ENCODE assay signal across 18 cellular contexts in the genomic region with DNA sequence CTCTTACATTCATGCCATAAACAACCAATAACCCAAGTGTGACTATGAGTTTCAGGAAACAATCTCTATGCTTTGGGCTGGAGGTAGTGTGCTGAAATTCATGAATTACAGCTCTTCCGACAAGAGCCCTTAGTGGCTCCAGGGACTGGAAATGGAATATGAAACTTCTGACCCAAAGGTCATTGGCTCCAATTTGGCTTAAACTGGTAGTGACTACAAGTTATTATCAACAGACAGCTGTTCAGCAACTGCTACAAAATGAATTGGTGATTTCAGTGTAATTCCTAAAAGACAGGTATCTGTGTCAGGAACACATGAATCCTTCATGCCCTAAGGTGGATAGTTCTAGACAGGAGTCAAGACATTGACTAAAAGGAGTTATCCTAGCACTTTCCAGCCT.
A peak's percentile ranks its signal among the peaks of the same experiment; 100 is the strongest.
DNase-seq lines count a peak whose midpoint lies in the region; ATAC-seq and TF ChIP-seq lines count a peak whose summit lies in the region.
"Had no signal": no experiment of that assay in that cellular context is flagged by ENCODE, and none has a peak within 500 bp of the region (broad histone marks: within the 10 kb centered on the region; RNA-seq: fewer than 3 reads in every experiment).

No MANE protein-coding gene starts in this region.

- H3K4me1 Mint-ChIP-seq in WTC11, result peaks cover 22% of the 10 kb centered on the region

- H3K9me3 Mint-ChIP-seq in WTC11, result peaks cover 9% of the 10 kb centered on the region
- H3K9me3 Mint-ChIP-seq: CD4-positive, alpha-beta T cell; HFFc6 had no signal

- no peak for ATAC-seq in WTC11
- ATAC-seq in left cardiac atrium, result no peak
- ATAC-seq: A549 had no signal

- peaks cover 13% of the 10 kb centered on the region for H3K36me3 Mint-ChIP-seq in WTC11

- POLR2A ChIA-PET in WTC11 (lab: Charles Lee), result no interaction called here

- intact Hi-C loops in left cardiac atrium (cut with DNase I), result no loop called here

- H3K27ac Mint-ChIP-seq in WTC11, result 0 out of 2 replicates have a peak overlapping the region, but pooled peaks have one; percentile 28
- H3K27ac Mint-ChIP-seq: CD4-positive, alpha-beta T cell; HFFc6 had no signal

- no peak overlapping the region for H3K4me3 Mint-ChIP-seq in WTC11
- H3K4me3 Mint-ChIP-seq: CD4-positive, alpha-beta T cell; HFFc6 had no signal

- CTCF ChIA-PET in WTC11 (lab: Charles Lee), result no interaction called here

- TF ChIP-seq CTCF in WTC11 (IDR thresholded peaks at IDR 0.05), result no peak

- no peaks in the 10 kb centered on the region for H3K27me3 Mint-ChIP-seq in WTC11 (ENCODE audit: low read depth)
- H3K27me3 Mint-ChIP-seq: CD4-positive, alpha-beta T cell had no signal

- DNase-seq in NCI-H2227 (lab: John Stamatoyannopoulos, UW; ENCODE audit: unreplicated experiment) (peak; percentile 9), NCI-H2227 treated with DMSO at 0.1 percent for 48 hours (lab: John Stamatoyannopoulos, UW) (no peak), WTC11 (ENCODE audit: low spot score) (no peak), fibroblast of peridontal ligament (ENCODE audit: extremely low read depth) (peak; percentile 13), left cardiac atrium (no peak)
- DNase-seq in activated naive CD4-positive, alpha-beta T cell treated with Interleukin-2 at 50 U/mL for 16 hours, result no peak
- DNase-seq in effector CD4-positive, alpha-beta T cell, result no peak
- DNase-seq: AML-193; Caco-2; CD4-positive, alpha-beta T cell; DMS153; DMS79; GDM1; GM23248; HCEC 1CT; HFFc6; IMR-90 had no signal

TF ChIP-seq in WTC11, 78 proteins besides CTCF, POLR2A, EP300 and RAD21:
- TF ChIP-seq OVOL2 (CRISPR knock-in tag; IDR thresholded peaks at IDR 0.05; ENCODE audit: borderline replicate concordance) (no peak), ZNF121 (CRISPR knock-in tag; IDR thresholded peaks at IDR 0.05) (no peak), ZNF232 (CRISPR knock-in tag; IDR thresholded peaks at IDR 0.05) (no peak), EMX1 (CRISPR knock-in tag; IDR thresholded peaks at IDR 0.05) (no peak), TP53 (CRISPR knock-in tag; IDR thresholded peaks at IDR 0.05) (no peak), AFF4 (CRISPR knock-in tag; IDR thresholded peaks at IDR 0.05; ENCODE audit: borderline replicate concordance) (no peak), NFATC4 (CRISPR knock-in tag; IDR thresholded peaks at IDR 0.05) (no peak), ZNF396 (CRISPR knock-in tag; IDR thresholded peaks at IDR 0.05; ENCODE audit: borderline replicate concordance) (no peak), ZNF219 (CRISPR knock-in tag; IDR thresholded peaks at IDR 0.05; ENCODE audit: borderline replicate concordance) (no peak)
- TF ChIP-seq, protein P1, sequence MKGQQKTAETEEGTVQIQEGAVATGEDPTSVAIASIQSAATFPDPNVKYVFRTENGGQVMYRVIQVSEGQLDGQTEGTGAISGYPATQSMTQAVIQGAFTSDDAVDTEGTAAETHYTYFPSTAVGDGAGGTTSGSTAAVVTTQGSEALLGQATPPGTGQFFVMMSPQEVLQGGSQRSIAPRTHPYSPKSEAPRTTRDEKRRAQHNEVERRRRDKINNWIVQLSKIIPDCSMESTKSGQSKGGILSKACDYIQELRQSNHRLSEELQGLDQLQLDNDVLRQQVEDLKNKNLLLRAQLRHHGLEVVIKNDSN (CRISPR knock-in tag; IDR thresholded peaks at IDR 0.05), result no peak
- TF ChIP-seq, protein P2, sequence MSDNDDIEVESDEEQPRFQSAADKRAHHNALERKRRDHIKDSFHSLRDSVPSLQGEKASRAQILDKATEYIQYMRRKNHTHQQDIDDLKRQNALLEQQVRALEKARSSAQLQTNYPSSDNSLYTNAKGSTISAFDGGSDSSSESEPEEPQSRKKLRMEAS (CRISPR knock-in tag; IDR thresholded peaks at IDR 0.05), result no peak
- TF ChIP-seq, protein P3, sequence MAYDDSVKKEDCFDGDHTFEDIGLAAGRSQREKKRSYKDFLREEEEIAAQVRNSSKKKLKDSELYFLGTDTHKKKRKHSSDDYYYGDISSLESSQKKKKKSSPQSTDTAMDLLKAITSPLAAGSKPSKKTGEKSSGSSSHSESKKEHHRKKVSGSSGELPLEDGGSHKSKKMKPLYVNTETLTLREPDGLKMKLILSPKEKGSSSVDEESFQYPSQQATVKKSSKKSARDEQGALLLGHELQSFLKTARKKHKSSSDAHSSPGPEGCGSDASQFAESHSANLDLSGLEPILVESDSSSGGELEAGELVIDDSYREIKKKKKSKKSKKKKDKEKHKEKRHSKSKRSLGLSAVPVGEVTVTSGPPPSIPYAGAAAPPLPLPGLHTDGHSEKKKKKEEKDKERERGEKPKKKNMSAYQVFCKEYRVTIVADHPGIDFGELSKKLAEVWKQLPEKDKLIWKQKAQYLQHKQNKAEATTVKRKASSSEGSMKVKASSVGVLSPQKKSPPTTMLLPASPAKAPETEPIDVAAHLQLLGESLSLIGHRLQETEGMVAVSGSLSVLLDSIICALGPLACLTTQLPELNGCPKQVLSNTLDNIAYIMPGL (CRISPR knock-in tag; IDR thresholded peaks at IDR 0.05), result no peak
- TF ChIP-seq, protein P4, sequence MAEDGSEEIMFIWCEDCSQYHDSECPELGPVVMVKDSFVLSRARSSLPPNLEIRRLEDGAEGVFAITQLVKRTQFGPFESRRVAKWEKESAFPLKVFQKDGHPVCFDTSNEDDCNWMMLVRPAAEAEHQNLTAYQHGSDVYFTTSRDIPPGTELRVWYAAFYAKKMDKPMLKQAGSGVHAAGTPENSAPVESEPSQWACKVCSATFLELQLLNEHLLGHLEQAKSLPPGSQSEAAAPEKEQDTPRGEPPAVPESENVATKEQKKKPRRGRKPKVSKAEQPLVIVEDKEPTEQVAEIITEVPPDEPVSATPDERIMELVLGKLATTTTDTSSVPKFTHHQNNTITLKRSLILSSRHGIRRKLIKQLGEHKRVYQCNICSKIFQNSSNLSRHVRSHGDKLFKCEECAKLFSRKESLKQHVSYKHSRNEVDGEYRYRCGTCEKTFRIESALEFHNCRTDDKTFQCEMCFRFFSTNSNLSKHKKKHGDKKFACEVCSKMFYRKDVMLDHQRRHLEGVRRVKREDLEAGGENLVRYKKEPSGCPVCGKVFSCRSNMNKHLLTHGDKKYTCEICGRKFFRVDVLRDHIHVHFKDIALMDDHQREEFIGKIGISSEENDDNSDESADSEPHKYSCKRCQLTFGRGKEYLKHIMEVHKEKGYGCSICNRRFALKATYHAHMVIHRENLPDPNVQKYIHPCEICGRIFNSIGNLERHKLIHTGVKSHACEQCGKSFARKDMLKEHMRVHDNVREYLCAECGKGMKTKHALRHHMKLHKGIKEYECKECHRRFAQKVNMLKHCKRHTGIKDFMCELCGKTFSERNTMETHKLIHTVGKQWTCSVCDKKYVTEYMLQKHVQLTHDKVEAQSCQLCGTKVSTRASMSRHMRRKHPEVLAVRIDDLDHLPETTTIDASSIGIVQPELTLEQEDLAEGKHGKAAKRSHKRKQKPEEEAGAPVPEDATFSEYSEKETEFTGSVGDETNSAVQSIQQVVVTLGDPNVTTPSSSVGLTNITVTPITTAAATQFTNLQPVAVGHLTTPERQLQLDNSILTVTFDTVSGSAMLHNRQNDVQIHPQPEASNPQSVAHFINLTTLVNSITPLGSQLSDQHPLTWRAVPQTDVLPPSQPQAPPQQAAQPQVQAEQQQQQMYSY (CRISPR knock-in tag; IDR thresholded peaks at IDR 0.05), result no peak
- TF ChIP-seq, protein P5, sequence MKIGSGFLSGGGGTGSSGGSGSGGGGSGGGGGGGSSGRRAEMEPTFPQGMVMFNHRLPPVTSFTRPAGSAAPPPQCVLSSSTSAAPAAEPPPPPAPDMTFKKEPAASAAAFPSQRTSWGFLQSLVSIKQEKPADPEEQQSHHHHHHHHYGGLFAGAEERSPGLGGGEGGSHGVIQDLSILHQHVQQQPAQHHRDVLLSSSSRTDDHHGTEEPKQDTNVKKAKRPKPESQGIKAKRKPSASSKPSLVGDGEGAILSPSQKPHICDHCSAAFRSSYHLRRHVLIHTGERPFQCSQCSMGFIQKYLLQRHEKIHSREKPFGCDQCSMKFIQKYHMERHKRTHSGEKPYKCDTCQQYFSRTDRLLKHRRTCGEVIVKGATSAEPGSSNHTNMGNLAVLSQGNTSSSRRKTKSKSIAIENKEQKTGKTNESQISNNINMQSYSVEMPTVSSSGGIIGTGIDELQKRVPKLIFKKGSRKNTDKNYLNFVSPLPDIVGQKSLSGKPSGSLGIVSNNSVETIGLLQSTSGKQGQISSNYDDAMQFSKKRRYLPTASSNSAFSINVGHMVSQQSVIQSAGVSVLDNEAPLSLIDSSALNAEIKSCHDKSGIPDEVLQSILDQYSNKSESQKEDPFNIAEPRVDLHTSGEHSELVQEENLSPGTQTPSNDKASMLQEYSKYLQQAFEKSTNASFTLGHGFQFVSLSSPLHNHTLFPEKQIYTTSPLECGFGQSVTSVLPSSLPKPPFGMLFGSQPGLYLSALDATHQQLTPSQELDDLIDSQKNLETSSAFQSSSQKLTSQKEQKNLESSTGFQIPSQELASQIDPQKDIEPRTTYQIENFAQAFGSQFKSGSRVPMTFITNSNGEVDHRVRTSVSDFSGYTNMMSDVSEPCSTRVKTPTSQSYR (CRISPR knock-in tag; IDR thresholded peaks at IDR 0.05), result no peak

Comparison
In these comparisons a context has a peak if more than half of its experiments do, and no peak if none do; other contexts are left out.
1. DNase-seq: peak in NCI-H2227 (single experiment) and fibroblast of peridontal ligament (single experiment); none in NCI-H2227 treated with DMSO at 0.1 percent for 48 hours (single experiment), WTC11 (single experiment), left cardiac atrium (single experiment), activated naive CD4-positive, alpha-beta T cell treated with Interleukin-2 at 50 U/mL for 16 hours (single experiment) and effector CD4-positive, alpha-beta T cell (single experiment).